Comparison of ENCODE assay signal across 21 cellular contexts in genomic region chr13:24226762-24227161, GRCh38.
"Had no signal": no experiment of that assay in that cellular context is flagged by ENCODE, and none has a peak within 500 bp of the region (broad histone marks: within the 10 kb centered on the region; RNA-seq: fewer than 3 reads in every experiment).

No MANE protein-coding gene starts in this region.

- H3K27me3 ChIP-seq: foreskin keratinocyte, neural progenitor cell, right atrium auricular region, upper lobe of right lung had no signal

- H3K9me3 ChIP-seq: lower lobe of right lung, prostate gland, right atrium auricular region, upper lobe of right lung had no signal

- H3K36me3 Mint-ChIP-seq: activated naive CD8-positive, alpha-beta T cell treated with anti-CD3 and anti-CD28 coated beads, Interleukin-2, amount 10 ng/mL, durations not matched to agents 7 days and 5 days; mesothelial cell of epicardium; naive thymus-derived CD8-positive, alpha-beta T cell had no signal

- H3K9me3 Mint-ChIP-seq: activated B cell treated with CpG ODN at 0.5 μM for 24 hours; activated naive CD8-positive, alpha-beta T cell treated with anti-CD3 and anti-CD28 coated beads, Interleukin-2, amount 10 ng/mL, durations not matched to agents 7 days and 5 days; dendritic cell treated with granulocyte-macrophage colony-stimulating factor and Interleukin-4, amounts not matched to agents 40 ng/mL and 50 ng/mL, for 4 days; mesothelial cell of epicardium; naive thymus-derived CD8-positive, alpha-beta T cell; neural progenitor cell; T-helper 2 cell treated with Interferon-gamma antibody and Interleukin-4, amounts not matched to agents 5 μg/mL and 100 μg/mL, for 36 hours had no signal

- H3K27ac ChIP-seq: foreskin keratinocyte, lower lobe of right lung, neural progenitor cell, prostate gland, right atrium auricular region, upper lobe of right lung had no signal

- FAIRE-seq: kidney, TTC549 had no signal

- ATAC-seq: foreskin keratinocyte; lower lobe of right lung; naive thymus-derived CD8-positive, alpha-beta T cell; upper lobe of right lung had no signal

- H3K36me3 ChIP-seq: neural progenitor cell, upper lobe of right lung had no signal

- DNase-seq: activated B cell treated with CpG ODN at 0.5 μM for 24 hours; activated CD4-positive, alpha-beta T cell treated with anti-CD3 and anti-CD28 coated beads for 4 hours; activated CD4-positive, alpha-beta T cell treated with anti-CD3 and anti-CD28 coated beads, Interleukin-2, amount 50 U/mL, for 48 hours; activated naive CD4-positive, alpha-beta T cell treated with Interleukin-2 at 50 U/mL for 16 hours; activated naive CD8-positive, alpha-beta T cell treated with anti-CD3 and anti-CD28 coated beads, Interleukin-2, amount 10 ng/mL, durations not matched to agents 7 days and 5 days; activated T-cell treated with anti-CD3 and anti-CD28 coated beads, Interleukin-2, amount 50 U/mL, for 48 hours; effector CD8-positive, alpha-beta T cell; kidney; lower lobe of right lung; naive thymus-derived CD8-positive, alpha-beta T cell; stimulated activated CD4-positive, alpha-beta T cell treated with anti-CD3 and anti-CD28 coated beads, Interleukin-4, amount 100 ng/mL, for 24 hours; stimulated activated naive CD4-positive, alpha-beta T cell treated with Interleukin-2 at 50 U/mL for 16 hours; upper lobe of right lung had no signal

- H3K4me1 ChIP-seq: foreskin keratinocyte, prostate gland, upper lobe of right lung had no signal

- H3K4me3 ChIP-seq: lower lobe of right lung, neural progenitor cell, prostate gland, right atrium auricular region, upper lobe of right lung had no signal

- H3K27ac Mint-ChIP-seq: activated B cell treated with CpG ODN at 0.5 μM for 24 hours; activated naive CD8-positive, alpha-beta T cell treated with anti-CD3 and anti-CD28 coated beads, Interleukin-2, amount 10 ng/mL, durations not matched to agents 7 days and 5 days; dendritic cell treated with granulocyte-macrophage colony-stimulating factor and Interleukin-4, amounts not matched to agents 40 ng/mL and 50 ng/mL, for 4 days; mesothelial cell of epicardium; neural progenitor cell; T-helper 2 cell treated with Interferon-gamma antibody and Interleukin-4, amounts not matched to agents 5 μg/mL and 100 μg/mL, for 36 hours had no signal

- H3K9ac ChIP-seq: neural progenitor cell had no signal
